In genomic region chr18:11925800-11926481, GRCh38 we compare ENCODE assay signal across 1 cellular context.
TF ChIP-seq lines count a peak whose summit lies in the region.

No MANE protein-coding gene starts in this region.

TF ChIP-seq in K562, 482 proteins besides CTCF, POLR2A, EP300 and RAD21 (continued from another document):
- TF ChIP-seq AFF1 (IDR thresholded peaks at IDR 0.05; ENCODE audit: low read depth in 1 of 2, partially characterized antibody in 2 of 2) (peak; percentile 26 to 86), NCOA2 (IDR thresholded peaks at IDR 0.05; ENCODE audit: partially characterized antibody in 2 of 2) (peak in 1 of 2 experiments; percentile 66), KLF16 (IDR thresholded peaks at IDR 0.05) (peak; percentile 94), FOSL1 (tag; conservative IDR thresholded peaks at IDR 0.05) (peak; percentile 63; the same call in 1 of the 2 replicates), PML (IDR thresholded peaks at IDR 0.05; ENCODE audit: low read length) (peak; percentile 83), NONO (IDR thresholded peaks at IDR 0.05; ENCODE audit: low read depth in 2 of 2, low read length in 1 of 2) (peak in 1 of 2 experiments; percentile 73; a peak in 1 of 4 replicates), ZNF511 (CRISPR knock-in tag; IDR thresholded peaks at IDR 0.05) (no peak), TAL1 (IDR thresholded peaks at IDR 0.05) (peak; percentile 94), HMG20A (CRISPR knock-in tag; conservative IDR thresholded peaks at IDR 0.05) (no peak), NCOA4 (IDR thresholded peaks at IDR 0.05; ENCODE audit: partially characterized antibody) (peak; percentile 53), HDAC8 (tag; IDR thresholded peaks at IDR 0.05) (no peak), CBFB (CRISPR knock-in tag; IDR thresholded peaks at IDR 0.05) (peak; percentile 85; the same call in 1 of the 2 replicates), CTBP1 (IDR thresholded peaks at IDR 0.05; ENCODE audit: borderline replicate concordance) (peak; percentile 92), MAZ (CRISPR knock-in tag; conservative IDR thresholded peaks at IDR 0.05 in 1 of 2, IDR thresholded peaks at IDR 0.05 in 1 of 2) (peak; percentile 27 to 64; a peak in 1 of 4 replicates)
